Comparison of ENCODE assay signal across 1 cellular context in genomic region chr22:50262973-50263617, GRCh38.
TF ChIP-seq lines count a peak whose summit lies in the region.

No MANE protein-coding gene starts in this region.

TF ChIP-seq in SK-N-SH treated with all-trans-retinoic acid at 6 μM for 48 hours, 23 proteins besides CTCF, POLR2A, EP300 and RAD21 (continued from another document):
- TF ChIP-seq CREB5 (CRISPR knock-in tag; IDR thresholded peaks at IDR 0.05; ENCODE audit: low read depth): no peak
- TF ChIP-seq ZNF70 (CRISPR knock-in tag; IDR thresholded peaks at IDR 0.05): no peak
- TF ChIP-seq OSR1 (CRISPR knock-in tag; IDR thresholded peaks at IDR 0.05): no peak
- TF ChIP-seq GLIS3 (CRISPR knock-in tag; IDR thresholded peaks at IDR 0.05): no peak
- TF ChIP-seq ESRRG (CRISPR knock-in tag; IDR thresholded peaks at IDR 0.05): no peak
TF ChIP-seq in SK-N-SH treated with all-trans-retinoic acid at 6 μM for 48 hours: peak in this region for 0.
